2 cellular contexts compared by ENCODE assay signal in genomic region chr3:193879864-193880242, GRCh38.
TF ChIP-seq lines count a peak whose summit lies in the region.

No MANE protein-coding gene starts in this region.

TF ChIP-seq in HCT116, 20 proteins besides CTCF, POLR2A, EP300 and RAD21:
- TF ChIP-seq POLR2AphosphoS5 (IDR thresholded peaks at IDR 0.05; ENCODE audit: low read depth, low read length) (no peak), TCF7L2 (IDR thresholded peaks at IDR 0.05; ENCODE audit: borderline replicate concordance, extremely low read depth, insufficient read depth, insufficient read length) (no peak), FOSL1 (IDR thresholded peaks at IDR 0.05; ENCODE audit: low read depth) (no peak), EGR1 (IDR thresholded peaks at IDR 0.05; ENCODE audit: low read depth) (no peak), SIN3A (IDR thresholded peaks at IDR 0.05; ENCODE audit: low read depth) (no peak), ELF1 (IDR thresholded peaks at IDR 0.05; ENCODE audit: borderline replicate concordance, low read depth) (no peak), REST (IDR thresholded peaks at IDR 0.05; ENCODE audit: low read depth) (no peak), ZFX (IDR thresholded peaks at IDR 0.05) (no peak), SP1 (IDR thresholded peaks at IDR 0.05; ENCODE audit: low read depth) (no peak), CEBPB (IDR thresholded peaks at IDR 0.05; ENCODE audit: low read depth) (no peak), ATF3 (IDR thresholded peaks at IDR 0.05) (no peak), EZH2 (IDR thresholded peaks at IDR 0.05) (no peak)

TF ChIP-seq in H1, 55 proteins besides CTCF, POLR2A, EP300 and RAD21:
- TF ChIP-seq CREB1 (IDR thresholded peaks at IDR 0.05) (no peak), TEAD4 (IDR thresholded peaks at IDR 0.05; ENCODE audit: low read depth, low read length) (no peak), SIRT6 (IDR thresholded peaks at IDR 0.05; ENCODE audit: low read length) (no peak), SP1 (IDR thresholded peaks at IDR 0.05; ENCODE audit: low read depth, low read length) (no peak), POLR2AphosphoS5 (IDR thresholded peaks at IDR 0.05; ENCODE audit: low read depth, low read length) (no peak)
